ENCODE assay signal across 13 cellular contexts in the genomic region with DNA sequence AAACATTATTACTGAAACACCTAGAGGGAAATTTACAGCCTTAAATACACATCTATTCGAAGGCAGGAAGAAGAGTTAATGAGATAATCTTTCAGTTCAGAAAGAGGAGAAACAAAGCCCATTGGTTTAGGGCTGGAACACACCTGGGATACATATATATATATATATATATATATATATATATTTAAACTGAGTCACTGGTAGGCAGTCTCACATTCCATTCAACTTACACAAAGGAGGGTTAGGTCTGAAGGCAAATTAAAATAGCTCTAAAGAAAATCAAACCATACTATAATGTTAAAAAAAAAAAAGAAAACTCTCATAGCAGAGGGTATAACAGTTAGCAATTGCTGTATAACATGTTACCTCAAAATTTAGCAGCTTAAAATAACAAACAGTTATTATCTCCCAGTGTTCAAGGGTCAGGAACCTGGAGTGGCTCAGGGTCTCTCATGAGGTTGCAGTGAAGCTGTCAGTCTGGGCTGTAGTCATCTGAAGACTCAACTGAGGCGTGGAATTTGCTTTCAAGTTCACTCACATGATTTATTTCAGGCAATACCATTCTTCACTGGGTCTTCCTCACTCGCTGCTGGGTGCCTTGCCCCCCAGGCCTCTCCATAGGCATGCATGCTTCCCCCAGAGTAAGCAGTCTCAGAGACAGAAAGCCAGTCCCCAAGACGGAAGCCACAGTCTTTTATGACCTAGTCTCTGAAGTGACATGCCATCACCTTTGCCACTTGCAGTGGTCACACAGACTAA.
DNase-seq lines count a peak whose midpoint lies in the region; ATAC-seq and TF ChIP-seq lines count a peak whose summit lies in the region.
"Had no signal": no experiment of that assay in that cellular context is flagged by ENCODE, and none has a peak within 500 bp of the region (broad histone marks: within the 10 kb centered on the region; RNA-seq: fewer than 3 reads in every experiment).

No MANE protein-coding gene starts in this region.

- H3F3A ChIP-seq in smooth muscle cell (ENCODE audit: low read depth) = peaks cover under 1% of the 10 kb centered on the region

- H3K4me2 ChIP-seq in smooth muscle cell = no peak overlapping the region

- H3K27me3 ChIP-seq in RWPE2 (ENCODE audit: insufficient read depth, poor library complexity, severe bottlenecking) = no peaks in the 10 kb centered on the region
- H3K27me3 ChIP-seq in foreskin keratinocyte = no peaks in the 10 kb centered on the region
- no peaks in the 10 kb centered on the region for H3K27me3 ChIP-seq in smooth muscle cell (ENCODE audit: low read depth)
- H3K27me3 ChIP-seq in Caco-2 (replicated peaks; ENCODE audit: control insufficient read depth, insufficient read depth, low read length) = no peaks in the 10 kb centered on the region

- H3K4me3 Mint-ChIP-seq in Caco-2 (ENCODE audit: unreplicated experiment) = no peak overlapping the region
- H3K4me3 Mint-ChIP-seq: CD14-positive monocyte; CD8-positive, alpha-beta T cell had no signal

- ATAC-seq in RWPE2 (ENCODE audit: low read depth) (peak; percentile 82), foreskin keratinocyte (peak; percentile 73), HG03354 (IDR thresholded peaks at IDR 0.05; ENCODE audit: poor library complexity, severe bottlenecking, unreplicated experiment) (no peak), HG03280 (IDR thresholded peaks at IDR 0.05; ENCODE audit: unreplicated experiment) (no peak)
- ATAC-seq: CD8-positive, alpha-beta T cell had no signal

- H3K79me2 ChIP-seq in smooth muscle cell (ENCODE audit: low read depth) = no peaks in the 10 kb centered on the region

- peaks cover 9% of the 10 kb centered on the region for H3K4me1 Mint-ChIP-seq in Caco-2 (ENCODE audit: low read depth, unreplicated experiment)
- H3K4me1 Mint-ChIP-seq: CD14-positive monocyte had no signal

- H3K36me3 ChIP-seq in HEK293 (ENCODE audit: control insufficient read depth in 2 of 2, insufficient read depth in 1 of 2, low read length in 2 of 2) = no peaks in the 10 kb centered on the region
- no peaks in the 10 kb centered on the region for H3K36me3 ChIP-seq in RWPE2 (ENCODE audit: low read depth)
- no peaks in the 10 kb centered on the region for H3K36me3 ChIP-seq in smooth muscle cell (ENCODE audit: low read depth)
- no peaks in the 10 kb centered on the region for H3K36me3 ChIP-seq in Caco-2 (ENCODE audit: control insufficient read depth, insufficient read depth, low read length)
- H3K36me3 ChIP-seq: HAP-1 had no signal

- TF ChIP-seq CTCF in HEK293 (tag by site-specific recombination; IDR thresholded peaks at IDR 0.05) = no peak
- TF ChIP-seq CTCF in RWPE2 (IDR thresholded peaks at IDR 0.05; ENCODE audit: poor library complexity, severe bottlenecking) = no peak
- TF ChIP-seq CTCF in foreskin keratinocyte (conservative IDR thresholded peaks at IDR 0.05) = no peak
- no peak for TF ChIP-seq CTCF in smooth muscle cell (IDR thresholded peaks at IDR 0.05; ENCODE audit: borderline replicate concordance, insufficient read depth, poor library complexity, severe bottlenecking)
- TF ChIP-seq CTCF in Caco-2 (IDR thresholded peaks at IDR 0.05; ENCODE audit: insufficient read depth in 1 of 2, low read depth in 1 of 2, low read length in 1 of 2, severe bottlenecking in 1 of 2, unreplicated experiment in 1 of 2) = no peak

- no TSS peak for BruUV-seq in Caco-2 (replicated peaks; lab: Mats Ljungman, UMichigan)

- no peaks in the 10 kb centered on the region for H4K20me1 ChIP-seq in smooth muscle cell (ENCODE audit: low read depth)

- peak overlapping the region; percentile 45 for H3K9ac ChIP-seq in smooth muscle cell (ENCODE audit: low read depth)

- H3K9me3 Mint-ChIP-seq in Caco-2 (ENCODE audit: unreplicated experiment) = no peaks in the 10 kb centered on the region

- WGBS in smooth muscle cell (ENCODE audit: low lambda C conversion rate) = 72% methylated on average over 4 of the region's 4 CpGs

- H3K27me3 Mint-ChIP-seq in Caco-2 (ENCODE audit: insufficient read depth, unreplicated experiment) = peaks cover 5% of the 10 kb centered on the region

- DNase-seq in RWPE2 (ENCODE audit: low spot score) (no peak), foreskin keratinocyte (peak; percentile 49 to 86), smooth muscle cell (lab: John Stamatoyannopoulos, UW; ENCODE audit: unreplicated experiment) (no peak), Caco-2 (no peak)
- DNase-seq: CD8-positive, alpha-beta T cell; DMS53; GF-D8 had no signal

- no peaks in the 10 kb centered on the region for H3K36me3 Mint-ChIP-seq in Caco-2 (ENCODE audit: insufficient read depth, unreplicated experiment)
- H3K36me3 Mint-ChIP-seq: CD14-positive monocyte; CD8-positive, alpha-beta T cell had no signal

- H3K27ac ChIP-seq in HEK293 (ENCODE audit: extremely low read depth, low read depth, low read length) (no peak overlapping the region), RWPE2 (ENCODE audit: poor library complexity, severe bottlenecking) (peak overlapping the region; percentile 74), foreskin keratinocyte (peak overlapping the region; percentile 59), smooth muscle cell (ENCODE audit: low read depth) (peak overlapping the region; percentile 86)
- H3K27ac ChIP-seq: 22Rv1 had no signal

- H3K4me1 ChIP-seq in HEK293 (ENCODE audit: control insufficient read depth, insufficient read depth, low read length) (peaks cover 2% of the 10 kb centered on the region), RWPE2 (ENCODE audit: insufficient read depth, poor library complexity, severe bottlenecking) (peaks cover 28% of the 10 kb centered on the region), foreskin keratinocyte (peaks cover 23% of the 10 kb centered on the region), smooth muscle cell (ENCODE audit: low read depth) (peaks cover 3% of the 10 kb centered on the region), Caco-2 (peaks cover 8% of the 10 kb centered on the region; the same call in 1 of the 2 replicates)
- H3K4me1 ChIP-seq: HAP-1 had no signal

- H3K27ac Mint-ChIP-seq in Caco-2 (ENCODE audit: unreplicated experiment) = no peak overlapping the region
- H3K27ac Mint-ChIP-seq: CD8-positive, alpha-beta T cell had no signal

- no peaks in the 10 kb centered on the region for H3K9me3 ChIP-seq in HEK293 (ENCODE audit: control insufficient read depth, insufficient read depth, low read depth, low read length)
- peaks cover 3% of the 10 kb centered on the region for H3K9me3 ChIP-seq in RWPE2 (ENCODE audit: severe bottlenecking)
- no peaks in the 10 kb centered on the region for H3K9me3 ChIP-seq in smooth muscle cell (replicated peaks; ENCODE audit: low read depth)
- H3K9me3 ChIP-seq in Caco-2 = no peaks in the 10 kb centered on the region
- H3K9me3 ChIP-seq: HAP-1 had no signal

- intact Hi-C loops in Caco-2 (cut with micrococcal nuclease; ENCODE audit: unreplicated experiment) = no loop called here

- no peak overlapping the region for H2AFZ ChIP-seq in smooth muscle cell (ENCODE audit: low read depth)

- CTCF ChIA-PET in HEK293 (lab: Yijun Ruan, JAX) = interaction anchor here (0.7 kb wide), 1 partner anchor 41 kb away, joined by 3 read pairs; no protein-coding TSS in a partner anchor
- CTCF ChIA-PET in Caco-2 (lab: Charles Lee) = no interaction called here

- POLR2A ChIA-PET in HEK293 (lab: Yijun Ruan, JAX) = no interaction called here
- POLR2A ChIA-PET in Caco-2 (lab: Charles Lee) = no interaction called here

- H3K4me3 ChIP-seq in HEK293 (ENCODE audit: low read depth, low read length) (no peak overlapping the region), RWPE2 (ENCODE audit: severe bottlenecking) (no peak overlapping the region), smooth muscle cell (no peak overlapping the region), Caco-2 (ENCODE audit: low read depth, low read length) (no peak overlapping the region)
- H3K4me3 ChIP-seq: HAP-1 had no signal

TF ChIP-seq in HEK293, 187 proteins besides CTCF, POLR2A, EP300 and RAD21:
- TF ChIP-seq TRIM28 (IDR thresholded peaks at IDR 0.05; ENCODE audit: borderline replicate concordance, low read length) (peak; percentile 72; the same call in 1 of the 2 replicates), ZNF658 (tag by site-specific recombination; IDR thresholded peaks at IDR 0.05) (no peak), ZNF311 (tag by site-specific recombination; IDR thresholded peaks at IDR 0.05; ENCODE audit: borderline replicate concordance) (no peak), SETDB1 (IDR thresholded peaks at IDR 0.05; ENCODE audit: insufficient read length, low read length) (peak; percentile 80), ZNF146 (tag by site-specific recombination; IDR thresholded peaks at IDR 0.05) (no peak)
TF ChIP-seq in HEK293: peak in this region for 2.

Comparison
In these comparisons a context has a peak if more than half of its experiments do, and no peak if none do; other contexts are left out.
1. ATAC-seq: peak in RWPE2 (single experiment) and foreskin keratinocyte (single experiment); none in HG03354 (single experiment) and HG03280 (single experiment).
2. DNase-seq: peak in foreskin keratinocyte (2 of 2); none in RWPE2 (single experiment), smooth muscle cell (single experiment) and Caco-2 (0 of 2).